10 cellular contexts compared by ENCODE assay signal in genomic region chr3:10173926-10174435, GRCh38. TPM values are rescaled to one million over a fixed set of nuclear protein-coding genes. Genes with fewer than 3 reads are reported as not detected.
DNase-seq lines count a peak whose midpoint lies in the region; ATAC-seq and TF ChIP-seq lines count a peak whose summit lies in the region.
"Had no signal": no experiment of that assay in that cellular context is flagged by ENCODE, and none has a peak within 500 bp of the region (broad histone marks: within the 10 kb centered on the region; RNA-seq: fewer than 3 reads in every experiment).

No MANE protein-coding gene starts in this region.

- H3K27me3 Mint-ChIP-seq in T-helper 1 cell treated with Interleukin-12 subunit alpha and Interleukin-12 subunit beta and Interleukin-4 antibody, amounts not matched to agents 30 μg/mL and 1 μg/mL, for 36 hours (ENCODE audit: low read depth), result no peaks in the 10 kb centered on the region
- H3K27me3 Mint-ChIP-seq in activated T-helper 2 cell treated with anti-CD3 and anti-CD28 coated beads, Interferon-gamma antibody, Interleukin-2, Interleukin-4, amounts not matched to agents 10 μg/mL and 5 μg/mL and 100 μg/mL, durations not matched to agents 14 hours and 24 hours and 36 hours (ENCODE audit: low read depth), result no peaks in the 10 kb centered on the region

- H3K9me3 ChIP-seq in right cardiac atrium (ENCODE audit: control insufficient read depth, low read length) (no peaks in the 10 kb centered on the region), smooth muscle cell (replicated peaks; ENCODE audit: low read depth) (no peaks in the 10 kb centered on the region)

- H3K27me3 ChIP-seq in right cardiac atrium (ENCODE audit: control insufficient read depth, insufficient read depth) (no peaks in the 10 kb centered on the region), smooth muscle cell (ENCODE audit: low read depth) (no peaks in the 10 kb centered on the region)

- peaks cover 2% of the 10 kb centered on the region for H3K4me1 ChIP-seq in right cardiac atrium (ENCODE audit: control insufficient read depth, insufficient read depth, low read length)
- no peaks in the 10 kb centered on the region for H3K4me1 ChIP-seq in smooth muscle cell (ENCODE audit: low read depth)

- intact Hi-C loops in activated T-helper 2 cell treated with anti-CD3 and anti-CD28 coated beads, Interferon-gamma antibody, Interleukin-2, Interleukin-4, amounts not matched to agents 10 μg/mL and 5 μg/mL and 100 μg/mL, durations not matched to agents 14 hours and 24 hours and 36 hours (cut with micrococcal nuclease), result loop anchor here (2.0 kb wide), 1 partner anchor 13 kb away; no protein-coding TSS in a partner anchor
- intact Hi-C loops in right cardiac atrium (cut with DNase I), result no loop called here

- no peak for TF ChIP-seq CTCF in smooth muscle cell (IDR thresholded peaks at IDR 0.05; ENCODE audit: borderline replicate concordance, insufficient read depth, poor library complexity, severe bottlenecking)

- H3K4me2 ChIP-seq in smooth muscle cell, result peak overlapping the region; percentile 57

- no peak overlapping the region for H2AFZ ChIP-seq in smooth muscle cell (ENCODE audit: low read depth)

- DNase-seq in T-helper 1 cell (no peak), right cardiac atrium (peak; percentile 83 to 86 (median 85)), smooth muscle cell (lab: John Stamatoyannopoulos, UW; ENCODE audit: unreplicated experiment) (no peak), DMS53 (lab: John Stamatoyannopoulos, UW) (no peak)
- DNase-seq in activated T-helper 2 cell treated with anti-CD3 and anti-CD28 coated beads, Interferon-gamma antibody, Interleukin-2, Interleukin-4, amounts not matched to agents 10 μg/mL and 5 μg/mL and 100 μg/mL, durations not matched to agents 14 hours and 24 hours and 36 hours (ENCODE audit: low spot score), result no peak

- peaks cover 32% of the 10 kb centered on the region for H3K36me3 Mint-ChIP-seq in T-helper 1 cell treated with Interleukin-12 subunit alpha and Interleukin-12 subunit beta and Interleukin-4 antibody, amounts not matched to agents 30 μg/mL and 1 μg/mL, for 36 hours (ENCODE audit: low read depth)
- peaks cover 6% of the 10 kb centered on the region for H3K36me3 Mint-ChIP-seq in activated T-helper 2 cell treated with anti-CD3 and anti-CD28 coated beads, Interferon-gamma antibody, Interleukin-2, Interleukin-4, amounts not matched to agents 10 μg/mL and 5 μg/mL and 100 μg/mL, durations not matched to agents 14 hours and 24 hours and 36 hours (ENCODE audit: low read depth)

- no peaks in the 10 kb centered on the region for H4K20me1 ChIP-seq in smooth muscle cell (ENCODE audit: low read depth)

- no peaks in the 10 kb centered on the region for H3K36me3 ChIP-seq in smooth muscle cell (ENCODE audit: low read depth)

- peak; percentile 95 to 98 for ATAC-seq in right cardiac atrium
- ATAC-seq in GM18502 (IDR thresholded peaks at IDR 0.05; ENCODE audit: poor library complexity, unreplicated experiment), result no peak
- no peak for ATAC-seq in GM21367 (IDR thresholded peaks at IDR 0.05; ENCODE audit: unreplicated experiment)

- no peak overlapping the region for H3K4me3 Mint-ChIP-seq in T-helper 1 cell treated with Interleukin-12 subunit alpha and Interleukin-12 subunit beta and Interleukin-4 antibody, amounts not matched to agents 30 μg/mL and 1 μg/mL, for 36 hours
- no peak overlapping the region for H3K4me3 Mint-ChIP-seq in activated T-helper 2 cell treated with anti-CD3 and anti-CD28 coated beads, Interferon-gamma antibody, Interleukin-2, Interleukin-4, amounts not matched to agents 10 μg/mL and 5 μg/mL and 100 μg/mL, durations not matched to agents 14 hours and 24 hours and 36 hours (ENCODE audit: low read depth)

- H3K27ac Mint-ChIP-seq in T-helper 1 cell treated with Interleukin-12 subunit alpha and Interleukin-12 subunit beta and Interleukin-4 antibody, amounts not matched to agents 30 μg/mL and 1 μg/mL, for 36 hours, result peak overlapping the region; percentile 64
- H3K27ac Mint-ChIP-seq in activated T-helper 2 cell treated with anti-CD3 and anti-CD28 coated beads, Interferon-gamma antibody, Interleukin-2, Interleukin-4, amounts not matched to agents 10 μg/mL and 5 μg/mL and 100 μg/mL, durations not matched to agents 14 hours and 24 hours and 36 hours, result peak overlapping the region; percentile 11

- H3K9me3 Mint-ChIP-seq in T-helper 1 cell treated with Interleukin-12 subunit alpha and Interleukin-12 subunit beta and Interleukin-4 antibody, amounts not matched to agents 30 μg/mL and 1 μg/mL, for 36 hours, result peaks cover 6% of the 10 kb centered on the region
- H3K9me3 Mint-ChIP-seq in activated T-helper 2 cell treated with anti-CD3 and anti-CD28 coated beads, Interferon-gamma antibody, Interleukin-2, Interleukin-4, amounts not matched to agents 10 μg/mL and 5 μg/mL and 100 μg/mL, durations not matched to agents 14 hours and 24 hours and 36 hours, result peaks cover 3% of the 10 kb centered on the region

- peak overlapping the region; percentile 82 for H3K9ac ChIP-seq in smooth muscle cell (ENCODE audit: low read depth)

- no peaks in the 10 kb centered on the region for H3K79me2 ChIP-seq in smooth muscle cell (ENCODE audit: low read depth)

- no peaks in the 10 kb centered on the region for H3F3A ChIP-seq in smooth muscle cell (ENCODE audit: low read depth)

- no peak overlapping the region for H3K4me3 ChIP-seq in right cardiac atrium (ENCODE audit: low read length)
- H3K4me3 ChIP-seq in smooth muscle cell, result no peak overlapping the region

- 28% methylated on average over 6 of the region's 6 CpGs for WGBS in right cardiac atrium
- 12% methylated on average over 6 of the region's 6 CpGs for WGBS in smooth muscle cell (ENCODE audit: low lambda C conversion rate)

- no peak overlapping the region for H3K27ac ChIP-seq in right cardiac atrium (ENCODE audit: low read length)
- peak overlapping the region; percentile 94 for H3K27ac ChIP-seq in smooth muscle cell (ENCODE audit: low read depth)
- H3K27ac ChIP-seq: C4-2B, VCaP had no signal

- H3K4me1 Mint-ChIP-seq in T-helper 1 cell treated with Interleukin-12 subunit alpha and Interleukin-12 subunit beta and Interleukin-4 antibody, amounts not matched to agents 30 μg/mL and 1 μg/mL, for 36 hours (ENCODE audit: low read depth), result peaks cover 16% of the 10 kb centered on the region
- H3K4me1 Mint-ChIP-seq in activated T-helper 2 cell treated with anti-CD3 and anti-CD28 coated beads, Interferon-gamma antibody, Interleukin-2, Interleukin-4, amounts not matched to agents 10 μg/mL and 5 μg/mL and 100 μg/mL, durations not matched to agents 14 hours and 24 hours and 36 hours (ENCODE audit: low read depth), result peaks cover 14% of the 10 kb centered on the region

RNA-seq across cellular contexts. Expression of gene IRAK2, which starts 9.3 kb away (rescaled TPM):
- total RNA-seq in activated T-helper 2 cell treated with anti-CD3 and anti-CD28 coated beads, Interferon-gamma antibody, Interleukin-2, Interleukin-4, amounts not matched to agents 10 μg/mL and 5 μg/mL and 100 μg/mL, durations not matched to agents 14 hours and 24 hours and 36 hours, result 2.4 and 2.6 TPM in 2 replicates
- 1 to 10 TPM in 3 of 4 donors, under 1 TPM in 1; 0.71 to 1.5 (median 1.4) TPM for total RNA-seq in right cardiac atrium
- 0.63 TPM for polyA plus RNA-seq in right cardiac atrium
- total RNA-seq in smooth muscle cell, result 1.9 and 3.4 TPM in 2 replicates
- 2.8 and 3.3 TPM in 2 replicates for polyA plus RNA-seq in smooth muscle cell

RNA-seq across cellular contexts. Expression of gene VHL, which starts 32.4 kb away (rescaled TPM):
- 54.0 and 54.9 TPM in 2 replicates for total RNA-seq in activated T-helper 2 cell treated with anti-CD3 and anti-CD28 coated beads, Interferon-gamma antibody, Interleukin-2, Interleukin-4, amounts not matched to agents 10 μg/mL and 5 μg/mL and 100 μg/mL, durations not matched to agents 14 hours and 24 hours and 36 hours
- total RNA-seq in right cardiac atrium (10 to 100 TPM; 17.4 to 18.2 (median 17.6) TPM), smooth muscle cell (21.4 and 26.8 TPM in 2 replicates)
- polyA plus RNA-seq in right cardiac atrium (19.1 TPM), smooth muscle cell (13.9 and 19.5 TPM in 2 replicates)

RNA-seq across cellular contexts. Expression of gene BRK1, which starts 58.5 kb away (rescaled TPM):
- 94.4 and 100 TPM in 2 replicates for total RNA-seq in activated T-helper 2 cell treated with anti-CD3 and anti-CD28 coated beads, Interferon-gamma antibody, Interleukin-2, Interleukin-4, amounts not matched to agents 10 μg/mL and 5 μg/mL and 100 μg/mL, durations not matched to agents 14 hours and 24 hours and 36 hours
- total RNA-seq in right cardiac atrium, result 100 to 1,000 TPM in 2 of 4 donors, 10 to 100 TPM in 2; 93.3 to 106 (median 100) TPM
- 127 TPM for polyA plus RNA-seq in right cardiac atrium
- total RNA-seq in smooth muscle cell, result 111 and 117 TPM in 2 replicates
- polyA plus RNA-seq in smooth muscle cell, result 228 and 231 TPM in 2 replicates

Comparison
In these comparisons a context has a peak if more than half of its experiments do, and no peak if none do; other contexts are left out.
1. DNase-seq: peak in right cardiac atrium (3 of 3); none in T-helper 1 cell (0 of 5), activated T-helper 2 cell treated with anti-CD3 and anti-CD28 coated beads, Interferon-gamma antibody, Interleukin-2, Interleukin-4, amounts not matched to agents 10 μg/mL and 5 μg/mL and 100 μg/mL, durations not matched to agents 14 hours and 24 hours and 36 hours (single experiment), smooth muscle cell (single experiment) and DMS53 (single experiment).
2. ATAC-seq: peak in right cardiac atrium (2 of 2); none in GM18502 (single experiment) and GM21367 (single experiment).